In the genomic region with DNA sequence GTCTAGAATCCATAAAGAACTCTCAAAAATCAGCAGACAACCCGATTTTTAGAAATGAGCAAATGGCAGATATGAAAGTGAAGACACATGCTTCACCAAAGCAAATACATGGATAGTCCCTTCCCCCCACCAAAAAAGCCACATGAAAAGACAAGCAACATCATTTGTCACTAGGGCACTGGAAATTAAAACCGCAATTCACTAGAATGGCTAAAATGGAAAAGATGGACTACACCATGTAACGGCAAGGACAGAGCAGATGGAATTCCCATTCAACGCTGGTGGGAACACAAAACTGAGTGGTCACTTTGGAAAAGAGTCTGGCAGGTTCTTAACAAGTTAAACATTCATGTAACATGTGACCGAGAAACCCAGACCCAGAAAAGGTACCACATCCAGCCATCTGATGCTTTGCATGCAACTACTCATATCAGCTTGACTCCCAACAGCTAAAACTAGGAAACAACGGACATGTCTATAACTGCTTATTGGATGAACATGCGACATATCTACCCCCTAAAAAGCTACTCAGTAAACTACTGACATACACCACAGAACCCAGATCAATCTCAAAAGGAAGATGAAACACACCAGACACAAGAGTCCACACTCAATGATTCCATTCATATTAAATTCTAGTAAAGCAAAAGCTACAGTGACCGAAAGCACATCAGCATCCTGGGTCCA, we compare ENCODE assay signal across 14 cellular contexts.
DNase-seq lines count a peak whose midpoint lies in the region; ATAC-seq and TF ChIP-seq lines count a peak whose summit lies in the region.
"Had no signal": no experiment of that assay in that cellular context is flagged by ENCODE, and none has a peak within 500 bp of the region (broad histone marks: within the 10 kb centered on the region; RNA-seq: fewer than 3 reads in every experiment).

No MANE protein-coding gene starts in this region.

- intact Hi-C loops in activated naive CD4-positive, alpha-beta T cell treated with anti-CD3 and anti-CD28 coated beads for 36 hours (cut with micrococcal nuclease), result loop anchor here (1.0 kb wide), 1 partner anchor 11 kb away; no protein-coding TSS in a partner anchor

- no peaks in the 10 kb centered on the region for H3K27me3 ChIP-seq in Peyer's patch
- H3K27me3 ChIP-seq: breast epithelium had no signal

- no peaks in the 10 kb centered on the region for H3K36me3 ChIP-seq in Peyer's patch
- H3K36me3 ChIP-seq: breast epithelium, left ventricle myocardium inferior had no signal

- H3K9me3 ChIP-seq in T-helper 17 cell (ENCODE audit: control insufficient read depth, low read length, poor library complexity, severe bottlenecking), result no peaks in the 10 kb centered on the region
- no peaks in the 10 kb centered on the region for H3K9me3 ChIP-seq in Peyer's patch
- H3K9me3 ChIP-seq: breast epithelium, left ventricle myocardium inferior had no signal

- DNase-seq in activated naive CD4-positive, alpha-beta T cell treated with anti-CD3 and anti-CD28 coated beads for 36 hours, result peak; percentile 65
- no peak for DNase-seq in activated naive CD4-positive, alpha-beta T cell treated with anti-CD3 and anti-CD28 coated beads, Interleukin-2, amount 50 U/mL, for 16 hours
- DNase-seq in T-helper 17 cell (no peak), chondrocyte (ENCODE audit: low spot score) (no peak), NCI-H187 treated with DMSO at 0.1 percent for 48 hours (lab: John Stamatoyannopoulos, UW) (no peak), Peyer's patch (no peak), progenitor cell of endocrine pancreas (ENCODE audit: low spot score, unreplicated experiment) (no peak)
- DNase-seq in stimulated activated naive CD8-positive, alpha-beta T cell treated with anti-CD3 and anti-CD28 coated beads, Interleukin-15, amount 100 ng/mL, for 72 hours, result peak; percentile 54
- DNase-seq: activated B cell treated with CpG ODN at 0.5 μM for 24 hours; effector CD8-positive, alpha-beta T cell; left ventricle myocardium inferior; NCI-H1694; NCI-H510A treated with DMSO at 0.1 percent for 48 hours had no signal

- peaks cover 3 to 63% (median 12%) of the 10 kb centered on the region in 4 donors for H3K4me1 ChIP-seq in Peyer's patch
- H3K4me1 ChIP-seq: breast epithelium had no signal

- ATAC-seq in T-helper 17 cell, result peak; percentile 60
- ATAC-seq in stimulated activated naive CD8-positive, alpha-beta T cell treated with anti-CD3 and anti-CD28 coated beads, Interleukin-15, amount 100 ng/mL, for 72 hours, result peak; percentile 76

- TF ChIP-seq CTCF in chondrocyte (IDR thresholded peaks at IDR 0.05) (no peak), Peyer's patch (IDR thresholded peaks at IDR 0.05) (no peak), progenitor cell of endocrine pancreas (IDR thresholded peaks at IDR 0.05; ENCODE audit: unreplicated experiment) (no peak)

- CTCF ChIA-PET in activated naive CD4-positive, alpha-beta T cell treated with anti-CD3 and anti-CD28 coated beads for 36 hours (lab: Charles Lee), result interaction anchor here (0.6 to 1.2 kb wide), 3 partner anchors 7 to 14 kb away, joined by 3 to 4 read pairs (median 3); no protein-coding TSS in a partner anchor

- peaks cover 18% of the 10 kb centered on the region for H3K36me3 Mint-ChIP-seq in activated naive CD4-positive, alpha-beta T cell treated with anti-CD3 and anti-CD28 coated beads for 36 hours (ENCODE audit: low read depth)
- H3K36me3 Mint-ChIP-seq in T-helper 17 cell (ENCODE audit: low read depth), result no peaks in the 10 kb centered on the region
- H3K36me3 Mint-ChIP-seq in chondrocyte (ENCODE audit: low read depth), result peaks cover 2% of the 10 kb centered on the region
- H3K36me3 Mint-ChIP-seq in progenitor cell of endocrine pancreas (ENCODE audit: insufficient read depth), result peaks cover 3% of the 10 kb centered on the region

- no peak overlapping the region for H3K27ac ChIP-seq in Peyer's patch
- H3K27ac ChIP-seq: breast epithelium, left ventricle myocardium inferior had no signal

- H3K27ac Mint-ChIP-seq in activated naive CD4-positive, alpha-beta T cell treated with anti-CD3 and anti-CD28 coated beads for 36 hours, result peak overlapping the region; percentile 57
- H3K27ac Mint-ChIP-seq in T-helper 17 cell (peak overlapping the region; percentile 79), chondrocyte (ENCODE audit: unreplicated experiment) (peak overlapping the region; percentile 5), progenitor cell of endocrine pancreas (no peak overlapping the region)
- H3K27ac Mint-ChIP-seq in stimulated activated naive CD8-positive, alpha-beta T cell treated with anti-CD3 and anti-CD28 coated beads, Interleukin-15, amount 100 ng/mL, for 72 hours, result peak overlapping the region; percentile 75 to 84
- H3K27ac Mint-ChIP-seq: activated B cell treated with CpG ODN at 0.5 μM for 24 hours had no signal

- no peak overlapping the region for H3K4me3 ChIP-seq in Peyer's patch
- H3K4me3 ChIP-seq: breast epithelium, left ventricle myocardium inferior had no signal

- peaks cover 92% of the 10 kb centered on the region for H3K4me1 Mint-ChIP-seq in activated naive CD4-positive, alpha-beta T cell treated with anti-CD3 and anti-CD28 coated beads for 36 hours (ENCODE audit: low read depth)
- H3K4me1 Mint-ChIP-seq in T-helper 17 cell (peaks cover 57% of the 10 kb centered on the region), chondrocyte (ENCODE audit: low read depth) (peaks cover 65% of the 10 kb centered on the region), progenitor cell of endocrine pancreas (ENCODE audit: low read depth) (peaks cover 38% of the 10 kb centered on the region)
- peaks cover 100% of the 10 kb centered on the region for H3K4me1 Mint-ChIP-seq in stimulated activated naive CD8-positive, alpha-beta T cell treated with anti-CD3 and anti-CD28 coated beads, Interleukin-15, amount 100 ng/mL, for 72 hours

- H3K9me3 Mint-ChIP-seq in activated naive CD4-positive, alpha-beta T cell treated with anti-CD3 and anti-CD28 coated beads for 36 hours, result no peaks in the 10 kb centered on the region
- H3K9me3 Mint-ChIP-seq in chondrocyte (ENCODE audit: low read depth), result no peaks in the 10 kb centered on the region
- no peaks in the 10 kb centered on the region for H3K9me3 Mint-ChIP-seq in stimulated activated naive CD8-positive, alpha-beta T cell treated with anti-CD3 and anti-CD28 coated beads, Interleukin-15, amount 100 ng/mL, for 72 hours
- no peaks in the 10 kb centered on the region for H3K9me3 Mint-ChIP-seq in progenitor cell of endocrine pancreas (ENCODE audit: low read depth)
- H3K9me3 Mint-ChIP-seq: activated B cell treated with CpG ODN at 0.5 μM for 24 hours had no signal

- H3K27me3 Mint-ChIP-seq in activated naive CD4-positive, alpha-beta T cell treated with anti-CD3 and anti-CD28 coated beads for 36 hours (ENCODE audit: low read depth), result no peaks in the 10 kb centered on the region
- no peaks in the 10 kb centered on the region for H3K27me3 Mint-ChIP-seq in T-helper 17 cell
- no peaks in the 10 kb centered on the region for H3K27me3 Mint-ChIP-seq in chondrocyte (ENCODE audit: low read depth)
- H3K27me3 Mint-ChIP-seq in stimulated activated naive CD8-positive, alpha-beta T cell treated with anti-CD3 and anti-CD28 coated beads, Interleukin-15, amount 100 ng/mL, for 72 hours, result no peaks in the 10 kb centered on the region
- H3K27me3 Mint-ChIP-seq in progenitor cell of endocrine pancreas, result no peaks in the 10 kb centered on the region
- H3K27me3 Mint-ChIP-seq: activated B cell treated with CpG ODN at 0.5 μM for 24 hours had no signal

- TF ChIP-seq POLR2A in Peyer's patch (IDR thresholded peaks at IDR 0.05), result no peak

- no peak overlapping the region for H3K4me3 Mint-ChIP-seq in activated naive CD4-positive, alpha-beta T cell treated with anti-CD3 and anti-CD28 coated beads for 36 hours
- peak overlapping the region; percentile 78 for H3K4me3 Mint-ChIP-seq in T-helper 17 cell
- no peak overlapping the region for H3K4me3 Mint-ChIP-seq in chondrocyte (ENCODE audit: unreplicated experiment)
- H3K4me3 Mint-ChIP-seq in stimulated activated naive CD8-positive, alpha-beta T cell treated with anti-CD3 and anti-CD28 coated beads, Interleukin-15, amount 100 ng/mL, for 72 hours, result peak overlapping the region; percentile 69 to 74
- no peak overlapping the region for H3K4me3 Mint-ChIP-seq in progenitor cell of endocrine pancreas (ENCODE audit: low read depth)
- H3K4me3 Mint-ChIP-seq: activated B cell treated with CpG ODN at 0.5 μM for 24 hours had no signal

Comparison
In these comparisons a context has a peak if more than half of its experiments do, and no peak if none do; other contexts are left out.
1. DNase-seq: peak in activated naive CD4-positive, alpha-beta T cell treated with anti-CD3 and anti-CD28 coated beads for 36 hours (single experiment) and stimulated activated naive CD8-positive, alpha-beta T cell treated with anti-CD3 and anti-CD28 coated beads, Interleukin-15, amount 100 ng/mL, for 72 hours (2 of 2); none in activated naive CD4-positive, alpha-beta T cell treated with anti-CD3 and anti-CD28 coated beads, Interleukin-2, amount 50 U/mL, for 16 hours (single experiment), T-helper 17 cell (0 of 3), chondrocyte (single experiment), NCI-H187 treated with DMSO at 0.1 percent for 48 hours (single experiment), Peyer's patch (0 of 3) and progenitor cell of endocrine pancreas (single experiment).
2. H3K4me3 Mint-ChIP-seq: peak in T-helper 17 cell (single experiment) and stimulated activated naive CD8-positive, alpha-beta T cell treated with anti-CD3 and anti-CD28 coated beads, Interleukin-15, amount 100 ng/mL, for 72 hours (2 of 2); none in activated naive CD4-positive, alpha-beta T cell treated with anti-CD3 and anti-CD28 coated beads for 36 hours (single experiment), chondrocyte (single experiment) and progenitor cell of endocrine pancreas (single experiment).